In the genomic region with DNA sequence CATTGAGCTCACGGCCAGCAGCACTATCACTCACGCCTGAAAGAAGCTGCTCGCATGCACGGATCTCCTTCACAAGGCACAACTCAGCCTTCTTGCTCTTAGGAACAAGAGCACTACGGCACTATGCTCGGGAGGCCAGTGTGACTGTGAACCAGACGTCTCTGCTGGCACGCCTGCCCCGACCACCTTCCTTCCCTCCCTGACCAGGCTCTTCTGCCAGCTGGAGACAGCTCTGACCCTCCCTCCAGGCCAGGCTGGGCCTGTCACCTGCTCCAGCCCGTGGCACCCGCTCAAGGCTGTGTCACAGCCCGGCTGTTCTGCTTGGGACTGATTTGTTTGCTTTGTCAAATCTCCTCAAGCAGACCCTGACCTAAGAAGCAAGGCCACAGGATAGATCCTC, we compare ENCODE assay signal across 21 cellular contexts. TPM values are rescaled to one million over a fixed set of nuclear protein-coding genes. Genes with fewer than 3 reads are reported as not detected.
A peak's percentile ranks its signal among the peaks of the same experiment; 100 is the strongest.
DNase-seq lines count a peak whose midpoint lies in the region; ATAC-seq and TF ChIP-seq lines count a peak whose summit lies in the region.
"Had no signal": no experiment of that assay in that cellular context is flagged by ENCODE, and none has a peak within 500 bp of the region (broad histone marks: within the 10 kb centered on the region; RNA-seq: fewer than 3 reads in every experiment).

No MANE protein-coding gene starts in this region.

- no peak overlapping the region for H2BK12ac ChIP-seq in neuronal stem cell (ENCODE audit: low read length)

- intact Hi-C loops in breast epithelium (cut with DNase I; ENCODE audit: low total_unique reads): no loop called here

- no peak overlapping the region for H2AFZ ChIP-seq in neuronal stem cell (ENCODE audit: low read length)

- H2BK5ac ChIP-seq in neuronal stem cell (ENCODE audit: low read length): peak overlapping the region; percentile 57

- no peak for TF ChIP-seq POLR2A in breast epithelium (IDR thresholded peaks at IDR 0.05)

- peak overlapping the region; percentile 42 for H3K27ac ChIP-seq in SJCRH30
- H3K27ac ChIP-seq in neuronal stem cell (replicated peaks; ENCODE audit: low read length): no peak overlapping the region
- peak overlapping the region in 1 of 2 donors; percentile 9 for H3K27ac ChIP-seq in breast epithelium
- H3K27ac ChIP-seq: BLaER1 treated with 17β-estradiol and CSF1 and Interleukin-3, amounts not matched to agents 10 nM and 100 nM had no signal

- H2AK5ac ChIP-seq in neuronal stem cell (ENCODE audit: low read depth, low read length): no peak overlapping the region

- H2BK15ac ChIP-seq in neuronal stem cell (ENCODE audit: low read length): no peak overlapping the region

- H3K79me1 ChIP-seq in neuronal stem cell (ENCODE audit: low read depth, low read length): peaks cover 2% of the 10 kb centered on the region

- H4K8ac ChIP-seq in neuronal stem cell (ENCODE audit: low read depth, low read length): no peak overlapping the region

- peak overlapping the region; percentile 83 for H3K23ac ChIP-seq in neuronal stem cell (ENCODE audit: low read depth, low read length, poor library complexity)

- H3K4ac ChIP-seq in neuronal stem cell (ENCODE audit: low read length): no peak overlapping the region

- no peak overlapping the region for H4K91ac ChIP-seq in neuronal stem cell (ENCODE audit: low read depth, low read length, poor library complexity)

- H3K36me3 ChIP-seq in SJCRH30: peaks cover 13% of the 10 kb centered on the region
- peaks cover 32 to 85% of the 10 kb centered on the region in 2 donors for H3K36me3 ChIP-seq in neuronal stem cell (replicated peaks in 1 of 2; ENCODE audit: control insufficient read depth in 2 of 2, insufficient read depth in 2 of 2, low read length in 2 of 2)
- peaks cover 5% of the 10 kb centered on the region for H3K36me3 ChIP-seq in breast epithelium

- no peak for ATAC-seq in GM21381 (IDR thresholded peaks at IDR 0.05; ENCODE audit: unreplicated experiment)
- ATAC-seq in HG03571 (IDR thresholded peaks at IDR 0.05; ENCODE audit: unreplicated experiment): no peak
- ATAC-seq: GM12878; naive thymus-derived CD4-positive, alpha-beta T cell; SK-N-SH treated with all-trans-retinoic acid at 6 μM for 48 hours had no signal

- H3K9ac ChIP-seq in neuronal stem cell (ENCODE audit: low read depth, low read length, poor library complexity): peak overlapping the region; percentile 53

- H3K4me1 ChIP-seq in SJCRH30: peaks cover 24% of the 10 kb centered on the region
- no peaks in the 10 kb centered on the region for H3K4me1 ChIP-seq in neuronal stem cell (ENCODE audit: control insufficient read depth in 2 of 2, insufficient read depth in 1 of 2, low read depth in 1 of 2, low read length in 2 of 2)
- H3K4me1 ChIP-seq in breast epithelium: no peaks in the 10 kb centered on the region

- no peak overlapping the region for H2BK120ac ChIP-seq in neuronal stem cell (ENCODE audit: low read depth, low read length)

- H3K14ac ChIP-seq in neuronal stem cell (ENCODE audit: low read length): no peak overlapping the region

- H3K4me2 ChIP-seq in neuronal stem cell (ENCODE audit: insufficient read depth, low read length, poor library complexity, severe bottlenecking): no peak overlapping the region
- H3K4me2 ChIP-seq: BLaER1 treated with 17β-estradiol and CSF1 and Interleukin-3, amounts not matched to agents 10 nM and 100 nM had no signal

- H3K4me3 ChIP-seq in SJCRH30 (no peak overlapping the region), neuronal stem cell (ENCODE audit: low read length in 2 of 2) (no peak overlapping the region), breast epithelium (no peak overlapping the region)
- H3K4me3 ChIP-seq: BLaER1 treated with 17β-estradiol and CSF1 and Interleukin-3, amounts not matched to agents 10 nM and 100 nM; GM12878 had no signal

- WGBS in neuronal stem cell (ENCODE audit: extremely low coverage in 2 of 2, insufficient read length in 2 of 2, insufficient replicate concordance in 1 of 2), 2 donors: no CpG with 5 or more reads among the region's 12 CpGs

- no peaks in the 10 kb centered on the region for H3K9me3 ChIP-seq in SJCRH30 (replicated peaks)
- H3K9me3 ChIP-seq in neuronal stem cell (replicated peaks in 1 of 2; ENCODE audit: control insufficient read depth in 2 of 2, insufficient read depth in 1 of 2, low read depth in 1 of 2, low read length in 2 of 2): no peaks in the 10 kb centered on the region
- no peaks in the 10 kb centered on the region for H3K9me3 ChIP-seq in breast epithelium
- H3K9me3 ChIP-seq: BLaER1 treated with 17β-estradiol and CSF1 and Interleukin-3, amounts not matched to agents 10 nM and 100 nM had no signal

- DNase-seq in SJCRH30 (peak; percentile 41 to 47), globus pallidus (ENCODE audit: low spot score) (peak; percentile 41), neuronal stem cell (ENCODE audit: low spot score) (no peak), superior temporal gyrus (ENCODE audit: extremely low spot score) (peak; percentile 23), breast epithelium (ENCODE audit: low spot score in 2 of 2) (no peak), T1000 (lab: John Stamatoyannopoulos, UW) (no peak)
- DNase-seq: activated CD4-positive, alpha-beta T cell treated with anti-CD3 and anti-CD28 coated beads, Interleukin-2, amount 10 ng/mL, durations not matched to agents 7 days and 5 days; activated naive CD4-positive, alpha-beta T cell treated with anti-CD3 and anti-CD28 coated beads, Interleukin-2, amount 10 ng/mL, durations not matched to agents 7 days and 5 days; HCEC 1CT; mammary epithelial cell; naive thymus-derived CD4-positive, alpha-beta T cell; NCI-H1105 treated with DMSO at 0.1 percent for 48 hours; NCI-H2081; NCI-H345; NCI-H774; stimulated activated CD8-positive, alpha-beta memory T cell treated with anti-CD3 and anti-CD28 coated beads, Interleukin-4, amount 100 ng/mL, for 48 hours had no signal

- no peak overlapping the region for H3K18ac ChIP-seq in neuronal stem cell (ENCODE audit: low read length)

- H3K27me3 ChIP-seq in SJCRH30 (no peaks in the 10 kb centered on the region), neuronal stem cell (ENCODE audit: control insufficient read depth in 3 of 3, insufficient read depth in 3 of 3, low read depth in 1 of 3, low read length in 3 of 3) (no peaks in the 10 kb centered on the region), breast epithelium (no peaks in the 10 kb centered on the region)
- H3K27me3 ChIP-seq: BLaER1 treated with 17β-estradiol and CSF1 and Interleukin-3, amounts not matched to agents 10 nM and 100 nM had no signal

- no peak for TF ChIP-seq CTCF in breast epithelium (IDR thresholded peaks at IDR 0.05)

RNA-seq across cellular contexts. Expression of a gene that starts 7.0 kb away (rescaled TPM):
- 33.6 and 37.0 TPM in 2 replicates for total RNA-seq in SJCRH30 (2014; rRNA removed; shearing (Covaris generic))
- polyA plus RNA-seq in neuronal stem cell (2013, experiment 1 of 2): 41.1 TPM
- polyA plus RNA-seq in neuronal stem cell (2013, experiment 2 of 2): 39.6 TPM
- 100 to 1,000 TPM in 2 of 3 donors, 10 to 100 TPM in 1; 73.5 to 143 (median 105) TPM for total RNA-seq in breast epithelium

RNA-seq across cellular contexts. Expression of a gene that starts 42.1 kb away (rescaled TPM):
- 10.3 and 15.3 TPM in 2 replicates for total RNA-seq in SJCRH30 (2014; rRNA removed; shearing (Covaris generic))
- polyA plus RNA-seq in neuronal stem cell (2013, experiment 1 of 2): 39.6 TPM
- 39.2 TPM for polyA plus RNA-seq in neuronal stem cell (2013, experiment 2 of 2)
- total RNA-seq in breast epithelium: 10 to 100 TPM; 32.3 to 67.2 (median 48.8) TPM

Comparison
In these comparisons a context has a peak if more than half of its experiments do, and no peak if none do; other contexts are left out.
1. DNase-seq: peak in SJCRH30 (2 of 2), globus pallidus (single experiment) and superior temporal gyrus (single experiment); none in neuronal stem cell (single experiment), breast epithelium (0 of 2) and T1000 (single experiment).